ENCODE assay signal across 8 cellular contexts in the genomic region with DNA sequence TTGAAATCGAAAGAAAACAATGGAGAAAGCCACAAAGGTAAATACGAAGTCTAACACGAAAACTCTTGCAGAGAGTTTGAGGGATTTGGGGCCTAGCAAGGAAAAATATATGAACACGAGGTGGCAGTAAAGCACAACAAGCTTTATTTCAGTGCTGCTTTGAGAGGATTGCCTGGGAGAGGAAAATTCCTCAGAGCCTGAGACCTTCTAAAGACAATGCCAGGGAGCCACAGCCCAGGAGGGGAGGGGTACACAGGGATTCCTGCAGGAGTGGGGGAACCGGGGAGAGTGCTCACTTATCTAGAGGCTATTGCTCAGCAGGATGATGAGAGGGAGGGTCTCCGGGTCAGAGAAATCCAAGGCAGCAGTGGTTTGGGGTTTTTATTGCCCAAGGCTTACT.
DNase-seq lines count a peak whose midpoint lies in the region; ATAC-seq, FAIRE-seq and TF ChIP-seq lines count a peak whose summit lies in the region.

No MANE protein-coding gene starts in this region.

- H3K27me3 ChIP-seq in small intestine (ENCODE audit: control insufficient read depth in 2 of 2, insufficient read depth in 2 of 2, low read length in 2 of 2) = no peaks in the 10 kb centered on the region

- CTCF ChIA-PET in OCI-LY7 (lab: Charles Lee; ENCODE audit: unreplicated experiment) = no interaction called here

- H2AFZ ChIP-seq in OCI-LY7 (ENCODE audit: low read length) = no peak overlapping the region

- no TSS peak for BruUV-seq in OCI-LY7 (replicated peaks; lab: Mats Ljungman, UMichigan)

- H3K9me3 ChIP-seq in OCI-LY7 (ENCODE audit: low read length) = no peaks in the 10 kb centered on the region
- H3K9me3 ChIP-seq in small intestine (ENCODE audit: control insufficient read depth, low read depth) = no peaks in the 10 kb centered on the region

- WGBS in small intestine, 3 donors = 16 to 24% (median 24%) methylated on average over 6 of the region's 6 CpGs

- H3K4me3 ChIP-seq in OCI-LY7 (ENCODE audit: low read depth, low read length, poor library complexity, severe bottlenecking) (no peak overlapping the region), small intestine (ENCODE audit: low read depth in 1 of 2, low read length in 2 of 2) (no peak overlapping the region)

- no peak overlapping the region for H3K4me2 ChIP-seq in OCI-LY7 (ENCODE audit: low read length)

- H3K27ac ChIP-seq in OCI-LY7 (ENCODE audit: low read depth, low read length, poor library complexity, severe bottlenecking) (no peak overlapping the region), small intestine (ENCODE audit: low read depth in 1 of 2, low read length in 1 of 2) (no peak overlapping the region)

- H3K36me3 ChIP-seq in OCI-LY7 (ENCODE audit: insufficient read depth, low read length) = no peaks in the 10 kb centered on the region
- H3K36me3 ChIP-seq in small intestine (ENCODE audit: control insufficient read depth in 2 of 2, insufficient read depth in 2 of 2, low read length in 2 of 2) = no peaks in the 10 kb centered on the region

- FAIRE-seq in HTR-8/SVneo (lab: Jason Lieb, UNC) = no peak
- no peak for FAIRE-seq in small intestine (lab: Jason Lieb, UNC)

- ATAC-seq in HG03378 (IDR thresholded peaks at IDR 0.05; ENCODE audit: unreplicated experiment) (no peak), HG03469 (IDR thresholded peaks at IDR 0.05; ENCODE audit: unreplicated experiment) (no peak)

- DNase-seq in D341Med (ENCODE audit: low spot score) (peak; percentile 65), HTR-8/SVneo (ENCODE audit: insufficient read length, low spot score) (peak; percentile 8), OCI-LY7 (ENCODE audit: low spot score) (peak; percentile 24), fibroblast of the conjunctiva (ENCODE audit: low read depth) (peak; percentile 9), small intestine (peak; percentile 83)
- DNase-seq in activated effector memory CD4-positive, alpha-beta T cell treated with Interleukin-2 at 50 U/mL for 16 hours = no peak

- H3K79me2 ChIP-seq in OCI-LY7 (ENCODE audit: insufficient read depth, low read depth, low read length) = no peaks in the 10 kb centered on the region

- H3K4me1 ChIP-seq in OCI-LY7 (ENCODE audit: insufficient read depth, low read length, poor library complexity, severe bottlenecking) = no peaks in the 10 kb centered on the region
- H3K4me1 ChIP-seq in small intestine (ENCODE audit: control insufficient read depth in 2 of 2, insufficient read depth in 1 of 2, low read depth in 1 of 2, low read length in 1 of 2) = peaks cover 0 to 2% of the 10 kb centered on the region in 2 donors

- no peaks in the 10 kb centered on the region for H3K9me2 ChIP-seq in OCI-LY7 (ENCODE audit: insufficient read depth, low read length)

- peak; percentile 72 for TF ChIP-seq CTCF in OCI-LY7 (conservative IDR thresholded peaks at IDR 0.05; ENCODE audit: low read length)

- intact Hi-C loops in OCI-LY7 (cut with micrococcal nuclease; ENCODE audit: unreplicated experiment) = loop anchor here (5.0 kb wide), 1 partner anchor 496 kb away; no protein-coding TSS in a partner anchor

- POLR2A ChIA-PET in OCI-LY7 (lab: Charles Lee) = interaction anchor here (1.0 kb wide), 1 partner anchor 58 kb away, joined by 3 read pairs; no protein-coding TSS in a partner anchor

- no peaks in the 10 kb centered on the region for H4K20me1 ChIP-seq in OCI-LY7 (ENCODE audit: insufficient read depth, low read length)
